25 cellular contexts compared by ENCODE assay signal in genomic region chr5:157961176-157961575, GRCh38.
DNase-seq lines count a peak whose midpoint lies in the region; ATAC-seq and TF ChIP-seq lines count a peak whose summit lies in the region.
"Had no signal": no experiment of that assay in that cellular context is flagged by ENCODE, and none has a peak within 500 bp of the region (broad histone marks: within the 10 kb centered on the region; RNA-seq: fewer than 3 reads in every experiment).

No MANE protein-coding gene starts in this region.

- no peak overlapping the region for H3K27ac ChIP-seq in effector memory CD4-positive, alpha-beta T cell (ENCODE audit: insufficient read depth, low read length, poor library complexity, severe bottlenecking)
- no peak overlapping the region for H3K27ac ChIP-seq in smooth muscle cell (ENCODE audit: low read depth)
- H3K27ac ChIP-seq: breast epithelium, epithelial cell of prostate, SJCRH30, tibial artery had no signal

- H3K4me1 Mint-ChIP-seq in mesothelial cell of epicardium = peaks cover 36% of the 10 kb centered on the region
- H3K4me1 Mint-ChIP-seq: activated naive CD4-positive, alpha-beta T cell treated with anti-CD3 and anti-CD28 coated beads, Interleukin-2, amount 50 U/mL, for 24 hours; naive thymus-derived CD4-positive, alpha-beta T cell had no signal

- no peak for ATAC-seq in HG03097 (IDR thresholded peaks at IDR 0.05; ENCODE audit: low FRiP score, unreplicated experiment)
- ATAC-seq: activated CD4-positive, CD25-positive, alpha-beta regulatory T cell treated with anti-CD3 and anti-CD28 coated beads, Interleukin-2, amount 50 U/mL, for 24 hours; activated T-helper 17 cell treated with anti-CD3 and anti-CD28 coated beads, Interleukin-2, amount 50 U/mL, for 72 hours; naive thymus-derived CD4-positive, alpha-beta T cell; stimulated activated naive CD8-positive, alpha-beta T cell treated with anti-CD3 and anti-CD28 coated beads, Interleukin-15, amount 100 ng/mL, for 72 hours had no signal

- H3K9ac ChIP-seq in smooth muscle cell (ENCODE audit: low read depth) = no peak overlapping the region

- no peaks in the 10 kb centered on the region for H3K27me3 ChIP-seq in effector memory CD4-positive, alpha-beta T cell (replicated peaks; ENCODE audit: control insufficient read depth, insufficient read depth, low read length, poor library complexity, severe bottlenecking)
- H3K27me3 ChIP-seq in smooth muscle cell (ENCODE audit: low read depth) = no peaks in the 10 kb centered on the region
- H3K27me3 ChIP-seq: breast epithelium, SJCRH30, tibial artery had no signal

- H3K4me3 ChIP-seq in effector memory CD4-positive, alpha-beta T cell (ENCODE audit: insufficient read depth, low read depth, low read length, poor library complexity, severe bottlenecking) = no peak overlapping the region
- H3K4me3 ChIP-seq in smooth muscle cell = no peak overlapping the region
- H3K4me3 ChIP-seq: breast epithelium, HAP-1, SJCRH30, tibial artery had no signal

- TF ChIP-seq CTCF in mesothelial cell of epicardium (IDR thresholded peaks at IDR 0.05; ENCODE audit: unreplicated experiment) (no peak), smooth muscle cell (IDR thresholded peaks at IDR 0.05; ENCODE audit: borderline replicate concordance, insufficient read depth, poor library complexity, severe bottlenecking) (no peak)

- peak overlapping the region; percentile 4 for H3K27ac Mint-ChIP-seq in mesothelial cell of epicardium
- H3K27ac Mint-ChIP-seq: activated CD4-positive, alpha-beta memory T cell treated with anti-CD3 and anti-CD28 coated beads for 36 hours; activated naive CD4-positive, alpha-beta T cell treated with anti-CD3 and anti-CD28 coated beads, Interleukin-2, amount 50 U/mL, for 24 hours; activated T-helper 17 cell treated with anti-CD3 and anti-CD28 coated beads, Interleukin-2, amount 50 U/mL, for 72 hours; CD4-positive, CD25-positive, alpha-beta regulatory T cell; naive thymus-derived CD4-positive, alpha-beta T cell; T-helper 1 cell treated with Interleukin-12 subunit alpha and Interleukin-12 subunit beta and Interleukin-4 antibody, amounts not matched to agents 30 μg/mL and 1 μg/mL, for 36 hours had no signal

- no peak overlapping the region for H2AFZ ChIP-seq in smooth muscle cell (ENCODE audit: low read depth)

- H3K27me3 Mint-ChIP-seq in mesothelial cell of epicardium (ENCODE audit: low read depth) = no peaks in the 10 kb centered on the region
- H3K27me3 Mint-ChIP-seq: stimulated activated naive CD8-positive, alpha-beta T cell treated with anti-CD3 and anti-CD28 coated beads, Interleukin-15, amount 100 ng/mL, for 72 hours had no signal

- no peaks in the 10 kb centered on the region for H3K36me3 Mint-ChIP-seq in mesothelial cell of epicardium
- H3K36me3 Mint-ChIP-seq: activated CD4-positive, alpha-beta memory T cell treated with anti-CD3 and anti-CD28 coated beads for 36 hours; activated naive CD4-positive, alpha-beta T cell treated with anti-CD3 and anti-CD28 coated beads, Interleukin-2, amount 50 U/mL, for 24 hours; CD4-positive, CD25-positive, alpha-beta regulatory T cell; naive thymus-derived CD4-positive, alpha-beta T cell had no signal

- no peaks in the 10 kb centered on the region for H3K36me3 ChIP-seq in effector memory CD4-positive, alpha-beta T cell (ENCODE audit: control insufficient read depth, insufficient read depth, low read length)
- no peaks in the 10 kb centered on the region for H3K36me3 ChIP-seq in smooth muscle cell (ENCODE audit: low read depth)
- H3K36me3 ChIP-seq: breast epithelium, HAP-1, SJCRH30, tibial artery had no signal

- no peaks in the 10 kb centered on the region for H3K79me2 ChIP-seq in smooth muscle cell (ENCODE audit: low read depth)

- peak; percentile 57 for DNase-seq in DMS79 treated with DMSO at 0.1 percent for 48 hours (lab: John Stamatoyannopoulos, UW)
- no peak for DNase-seq in DMS79 (lab: John Stamatoyannopoulos, UW)
- peak; percentile 80 for DNase-seq in NCI-H1092 treated with DMSO at 0.1 percent for 48 hours (lab: John Stamatoyannopoulos, UW)
- peak; percentile 95 for DNase-seq in NCI-H69 (lab: John Stamatoyannopoulos, UW)
- no peak for DNase-seq in mesothelial cell of epicardium (ENCODE audit: low spot score in 2 of 2, unreplicated experiment in 2 of 2)
- DNase-seq in effector memory CD4-positive, alpha-beta T cell = no peak
- no peak for DNase-seq in smooth muscle cell (lab: John Stamatoyannopoulos, UW; ENCODE audit: unreplicated experiment)
- DNase-seq: activated CD4-positive, alpha-beta memory T cell treated with anti-CD3 and anti-CD28 coated beads for 36 hours; CD4-positive, CD25-positive, alpha-beta regulatory T cell; glutamatergic neuron; islet precursor cell; naive thymus-derived CD4-positive, alpha-beta T cell; NCI-H1417 treated with DMSO at 0.1 percent for 48 hours; occipital lobe; stimulated activated naive CD8-positive, alpha-beta T cell treated with anti-CD3 and anti-CD28 coated beads, Interleukin-15, amount 100 ng/mL, for 72 hours; tibial artery had no signal

- H3K4me3 Mint-ChIP-seq in mesothelial cell of epicardium = no peak overlapping the region
- H3K4me3 Mint-ChIP-seq: activated CD4-positive, alpha-beta memory T cell treated with anti-CD3 and anti-CD28 coated beads for 36 hours; activated naive CD4-positive, alpha-beta T cell treated with anti-CD3 and anti-CD28 coated beads, Interleukin-2, amount 50 U/mL, for 24 hours; activated T-helper 17 cell treated with anti-CD3 and anti-CD28 coated beads, Interleukin-2, amount 50 U/mL, for 72 hours; CD4-positive, CD25-positive, alpha-beta regulatory T cell; naive thymus-derived CD4-positive, alpha-beta T cell; stimulated activated naive CD8-positive, alpha-beta T cell treated with anti-CD3 and anti-CD28 coated beads, Interleukin-15, amount 100 ng/mL, for 72 hours; T-helper 1 cell treated with Interleukin-12 subunit alpha and Interleukin-12 subunit beta and Interleukin-4 antibody, amounts not matched to agents 30 μg/mL and 1 μg/mL, for 36 hours had no signal

- H3F3A ChIP-seq in smooth muscle cell (ENCODE audit: low read depth) = no peaks in the 10 kb centered on the region

- H3K9me3 Mint-ChIP-seq in mesothelial cell of epicardium = peaks cover 3% of the 10 kb centered on the region
- H3K9me3 Mint-ChIP-seq: activated CD4-positive, alpha-beta memory T cell treated with anti-CD3 and anti-CD28 coated beads for 36 hours; activated naive CD4-positive, alpha-beta T cell treated with anti-CD3 and anti-CD28 coated beads, Interleukin-2, amount 50 U/mL, for 24 hours; T-helper 1 cell treated with Interleukin-12 subunit alpha and Interleukin-12 subunit beta and Interleukin-4 antibody, amounts not matched to agents 30 μg/mL and 1 μg/mL, for 36 hours had no signal

- no peaks in the 10 kb centered on the region for H3K4me1 ChIP-seq in effector memory CD4-positive, alpha-beta T cell (ENCODE audit: control insufficient read depth, insufficient read depth, low read length, poor library complexity, severe bottlenecking)
- no peaks in the 10 kb centered on the region for H3K4me1 ChIP-seq in smooth muscle cell (ENCODE audit: low read depth)
- H3K4me1 ChIP-seq: breast epithelium, SJCRH30, tibial artery had no signal

- H3K9me3 ChIP-seq in effector memory CD4-positive, alpha-beta T cell (ENCODE audit: control insufficient read depth, low read length) = no peaks in the 10 kb centered on the region
- H3K9me3 ChIP-seq in smooth muscle cell (replicated peaks; ENCODE audit: low read depth) = no peaks in the 10 kb centered on the region
- H3K9me3 ChIP-seq: breast epithelium, HAP-1, tibial artery had no signal

- H3K4me2 ChIP-seq in smooth muscle cell = no peak overlapping the region

- H4K20me1 ChIP-seq in smooth muscle cell (ENCODE audit: low read depth) = no peaks in the 10 kb centered on the region

- WGBS in smooth muscle cell (ENCODE audit: low lambda C conversion rate) = 90% methylated on average over 9 of the region's 9 CpGs

Comparison
In these comparisons a context has a peak if more than half of its experiments do, and no peak if none do; other contexts are left out.
1. DNase-seq: peak in DMS79 treated with DMSO at 0.1 percent for 48 hours (single experiment), NCI-H1092 treated with DMSO at 0.1 percent for 48 hours (single experiment) and NCI-H69 (single experiment); none in DMS79 (single experiment), mesothelial cell of epicardium (0 of 2), effector memory CD4-positive, alpha-beta T cell (0 of 3) and smooth muscle cell (single experiment).